ENCODE assay signal across 26 cellular contexts in the genomic region with DNA sequence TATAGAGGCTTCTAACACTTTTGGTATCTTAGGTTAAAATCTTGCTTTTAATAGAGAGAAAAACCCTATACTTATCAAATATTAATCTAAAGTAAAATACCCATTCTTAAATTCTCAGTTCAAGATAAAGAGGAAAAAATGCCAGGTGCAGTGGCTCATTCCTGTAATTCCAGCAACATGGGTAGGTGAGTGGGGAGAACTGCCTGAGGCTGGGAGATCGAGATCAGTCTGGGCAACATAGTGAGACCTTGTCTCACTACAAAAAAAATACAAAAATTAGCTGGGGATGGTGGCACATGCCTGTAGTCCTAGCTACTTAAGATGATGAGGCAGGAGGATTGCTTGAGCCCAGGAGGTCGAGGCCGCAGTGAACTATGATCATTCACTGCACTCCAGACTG.
A peak's percentile ranks its signal among the peaks of the same experiment; 100 is the strongest.
DNase-seq lines count a peak whose midpoint lies in the region; ATAC-seq and TF ChIP-seq lines count a peak whose summit lies in the region.
"Had no signal": no experiment of that assay in that cellular context is flagged by ENCODE, and none has a peak within 500 bp of the region (broad histone marks: within the 10 kb centered on the region; RNA-seq: fewer than 3 reads in every experiment).

No MANE protein-coding gene starts in this region.

- H3K36me3 Mint-ChIP-seq in activated naive CD4-positive, alpha-beta T cell treated with anti-CD3 and anti-CD28 coated beads, Interleukin-2, amount 50 U/mL, for 24 hours = peaks cover 7% of the 10 kb centered on the region
- no peaks in the 10 kb centered on the region for H3K36me3 Mint-ChIP-seq in activated naive CD4-positive, alpha-beta T cell treated with anti-CD3 and anti-CD28 coated beads, Interleukin-2, amount 50 U/mL, for 72 hours
- peaks cover 56% of the 10 kb centered on the region for H3K36me3 Mint-ChIP-seq in brain

- H2AK5ac ChIP-seq in mesendoderm (ENCODE audit: low read length) = no peak overlapping the region

- H3K56ac ChIP-seq in mesendoderm (ENCODE audit: low read length) = no peak overlapping the region

- no peak overlapping the region for H3K27ac ChIP-seq in mesendoderm (ENCODE audit: low read depth, low read length)
- H3K27ac ChIP-seq: BLaER1 treated with 17β-estradiol and CSF1 and Interleukin-3, amounts not matched to agents 10 nM and 100 nM; Peyer's patch had no signal

- no CpG with 5 or more reads among the region's 3 CpGs for WGBS in mesendoderm (ENCODE audit: extremely low coverage, insufficient coverage, low lambda C conversion rate)

- no peaks in the 10 kb centered on the region for H3K4me1 Mint-ChIP-seq in activated naive CD4-positive, alpha-beta T cell treated with anti-CD3 and anti-CD28 coated beads, Interleukin-2, amount 50 U/mL, for 24 hours
- H3K4me1 Mint-ChIP-seq in brain = no peaks in the 10 kb centered on the region
- H3K4me1 Mint-ChIP-seq: CD4-positive, alpha-beta memory T cell had no signal

- ATAC-seq in activated naive CD4-positive, alpha-beta T cell treated with anti-CD3 and anti-CD28 coated beads, Interleukin-2, amount 50 U/mL, for 72 hours = no peak
- ATAC-seq: HCT116, HepG2, K562, SK-N-SH treated with all-trans-retinoic acid at 6 μM for 48 hours had no signal

- no peak overlapping the region for H3K18ac ChIP-seq in mesendoderm (ENCODE audit: low read length)

- no peak overlapping the region for H3K4me2 ChIP-seq in mesendoderm (ENCODE audit: low read length)
- H3K4me2 ChIP-seq: BLaER1 treated with 17β-estradiol and CSF1 and Interleukin-3, amounts not matched to agents 10 nM and 100 nM had no signal

- H2BK120ac ChIP-seq in mesendoderm (ENCODE audit: low read depth, low read length) = no peak overlapping the region

- no peak overlapping the region for H3K4ac ChIP-seq in mesendoderm (ENCODE audit: low read depth, low read length)

- no peak overlapping the region for H3K4me3 Mint-ChIP-seq in activated naive CD4-positive, alpha-beta T cell treated with anti-CD3 and anti-CD28 coated beads, Interleukin-2, amount 50 U/mL, for 24 hours
- no peak overlapping the region for H3K4me3 Mint-ChIP-seq in brain
- H3K4me3 Mint-ChIP-seq: CD4-positive, alpha-beta memory T cell had no signal

- no peaks in the 10 kb centered on the region for H3K9me3 Mint-ChIP-seq in activated naive CD4-positive, alpha-beta T cell treated with anti-CD3 and anti-CD28 coated beads, Interleukin-2, amount 50 U/mL, for 24 hours
- no peaks in the 10 kb centered on the region for H3K9me3 Mint-ChIP-seq in activated naive CD4-positive, alpha-beta T cell treated with anti-CD3 and anti-CD28 coated beads, Interleukin-2, amount 50 U/mL, for 72 hours
- H3K9me3 Mint-ChIP-seq in brain = no peaks in the 10 kb centered on the region
- H3K9me3 Mint-ChIP-seq: CD4-positive, alpha-beta memory T cell had no signal

- H3K27me3 ChIP-seq in mesendoderm (ENCODE audit: insufficient read depth, low read length, poor library complexity) = no peaks in the 10 kb centered on the region
- H3K27me3 ChIP-seq: BLaER1 treated with 17β-estradiol and CSF1 and Interleukin-3, amounts not matched to agents 10 nM and 100 nM; Peyer's patch had no signal

- no peak for DNase-seq in activated naive CD4-positive, alpha-beta T cell treated with anti-CD3 and anti-CD28 coated beads, Interleukin-2, amount 50 U/mL, for 72 hours (ENCODE audit: low spot score in 2 of 2)
- DNase-seq in mesendoderm = peak; percentile 67
- DNase-seq in hepatic stellate cell (ENCODE audit: low spot score) = no peak
- no peak for DNase-seq in NCI-H345 treated with DMSO at 0.1 percent for 48 hours (lab: John Stamatoyannopoulos, UW; ENCODE audit: unreplicated experiment)
- DNase-seq in KG1 (lab: John Stamatoyannopoulos, UW) = no peak
- DNase-seq: 8988T; Calu3; CD4-positive, alpha-beta memory T cell; DMS153; GDM1; GOT3; NCI-H1092 treated with DMSO at 0.1 percent for 48 hours; NCI-H146; NCI-H2029; NCI-H226; NCI-H524; NCI-H774; NK-92 treated with Interleukin-12 subunit alpha and Interleukin-12 subunit beta, amount 100 ng/mL, for 24 hours; Peyer's patch had no signal

- H3K4me1 ChIP-seq in mesendoderm (ENCODE audit: control insufficient read depth, low read depth, low read length) = no peaks in the 10 kb centered on the region
- H3K4me1 ChIP-seq: BLaER1 treated with 17β-estradiol and CSF1 and Interleukin-3, amounts not matched to agents 10 nM and 100 nM; Peyer's patch had no signal

- H3K27ac Mint-ChIP-seq in activated naive CD4-positive, alpha-beta T cell treated with anti-CD3 and anti-CD28 coated beads, Interleukin-2, amount 50 U/mL, for 24 hours = peak overlapping the region; percentile 46
- H3K27ac Mint-ChIP-seq in activated naive CD4-positive, alpha-beta T cell treated with anti-CD3 and anti-CD28 coated beads, Interleukin-2, amount 50 U/mL, for 72 hours = peak overlapping the region in 1 of 2 donors; percentile 54
- H3K27ac Mint-ChIP-seq in brain = peak overlapping the region in 3 of 5 experiments; percentile 23 to 77 (median 33)

- no peaks in the 10 kb centered on the region for H3K27me3 Mint-ChIP-seq in activated naive CD4-positive, alpha-beta T cell treated with anti-CD3 and anti-CD28 coated beads, Interleukin-2, amount 50 U/mL, for 24 hours
- H3K27me3 Mint-ChIP-seq in brain = no peaks in the 10 kb centered on the region
- H3K27me3 Mint-ChIP-seq: CD4-positive, alpha-beta memory T cell had no signal

- H2BK5ac ChIP-seq in mesendoderm (ENCODE audit: low read length) = no peak overlapping the region

- H3K36me3 ChIP-seq in mesendoderm (ENCODE audit: control insufficient read depth, insufficient read depth, low read length) = no peaks in the 10 kb centered on the region

- H4K5ac ChIP-seq in mesendoderm (ENCODE audit: low read length) = no peak overlapping the region

- H4K8ac ChIP-seq in mesendoderm (ENCODE audit: low read depth, low read length) = no peak overlapping the region

- H3K23ac ChIP-seq in mesendoderm (ENCODE audit: low read length) = no peak overlapping the region

- no peak overlapping the region for H2BK15ac ChIP-seq in mesendoderm (replicated peaks; ENCODE audit: low read depth)

- TF ChIP-seq CTCF in brain (conservative IDR thresholded peaks at IDR 0.05) = no peak

- no peaks in the 10 kb centered on the region for H3K79me2 ChIP-seq in mesendoderm (ENCODE audit: control insufficient read depth, insufficient read depth, low read length)

- no peak overlapping the region for H3K4me3 ChIP-seq in mesendoderm (ENCODE audit: low read length)
- H3K4me3 ChIP-seq: BLaER1 treated with 17β-estradiol and CSF1 and Interleukin-3, amounts not matched to agents 10 nM and 100 nM; K562; Peyer's patch had no signal

- H3K79me1 ChIP-seq in mesendoderm (ENCODE audit: low read length) = no peaks in the 10 kb centered on the region

- H3K9ac ChIP-seq in mesendoderm (ENCODE audit: low read length) = no peak overlapping the region
- H3K9ac ChIP-seq: BLaER1 treated with 17β-estradiol and CSF1 and Interleukin-3, amounts not matched to agents 10 nM and 100 nM had no signal
